ENCODE assay signal across 7 cellular contexts in the genomic region with DNA sequence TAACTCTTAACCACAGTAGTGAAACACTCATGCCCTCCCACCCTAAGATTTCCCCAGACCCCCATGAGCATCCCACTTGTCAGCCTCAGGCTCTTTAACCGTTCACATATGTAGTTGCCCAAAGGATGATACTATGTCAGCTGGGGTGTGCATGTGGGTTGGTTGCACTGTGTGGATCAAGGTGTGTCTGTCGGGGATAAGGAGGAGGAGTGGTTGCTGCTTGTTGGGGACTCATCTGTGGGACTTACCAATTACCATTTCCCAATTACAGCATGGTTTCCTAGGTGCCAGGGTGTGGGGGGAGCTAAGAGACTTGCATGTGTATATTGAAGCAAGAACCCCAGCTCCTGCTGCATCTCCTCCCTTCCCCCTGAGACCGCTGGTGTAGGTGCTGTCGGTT. TPM values are rescaled to one million over a fixed set of nuclear protein-coding genes. Genes with fewer than 3 reads are reported as not detected.
"Had no signal": no experiment of that assay in that cellular context is flagged by ENCODE, and none has a peak within 500 bp of the region (broad histone marks: within the 10 kb centered on the region; RNA-seq: fewer than 3 reads in every experiment).

No MANE protein-coding gene starts in this region.

- FAIRE-seq: H1, H54, HepG2 had no signal

- H2AFZ ChIP-seq: GM23338 had no signal

- H3K4me3 ChIP-seq: GM23338 had no signal

- H3K4me2 ChIP-seq: GM23338 had no signal

- H3K27ac ChIP-seq: HL-60 had no signal

- ATAC-seq: GM23338, HepG2 had no signal

- DNase-seq: H9, HCEC 1CT had no signal

RNA-seq across cellular contexts. Expression of a gene that starts 48.8 kb away (rescaled TPM):
- total RNA-seq: HepG2 had no signal
- polyA plus RNA-seq: HepG2 had no signal
